ENCODE assay signal across 14 cellular contexts in the genomic region with DNA sequence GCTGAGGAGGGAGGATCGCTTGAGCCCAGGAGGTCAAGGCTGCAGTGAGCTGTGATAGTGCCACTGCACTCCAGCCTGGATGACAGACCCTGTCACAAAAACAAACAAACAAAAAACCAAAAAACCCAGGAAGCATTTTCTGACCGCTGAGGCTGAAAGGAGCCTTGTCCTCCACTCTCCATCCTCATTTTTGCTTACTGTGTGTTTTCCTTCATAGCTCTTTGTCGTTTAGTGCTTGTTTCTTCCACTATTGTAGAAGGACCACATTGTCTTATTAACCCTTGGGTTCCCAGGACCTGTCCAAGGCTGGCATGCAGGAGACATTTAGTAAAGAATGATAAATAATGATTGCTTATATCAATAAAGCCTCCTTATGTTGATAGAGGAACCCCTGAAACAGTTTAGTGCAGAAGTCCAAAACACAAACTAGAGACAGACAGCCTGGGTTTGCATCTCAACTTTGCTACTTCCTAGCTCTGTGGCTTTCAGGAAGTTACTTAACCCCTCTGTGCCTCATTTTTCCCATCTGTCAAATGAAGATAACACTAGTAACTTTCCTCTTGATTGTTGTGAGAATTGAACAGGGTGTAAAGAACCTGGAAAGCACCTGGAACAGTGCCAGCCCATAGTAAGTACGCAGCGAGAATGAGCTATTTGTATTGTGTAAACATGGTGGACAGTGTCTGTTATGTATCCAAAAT.
DNase-seq lines count a peak whose midpoint lies in the region; ATAC-seq and TF ChIP-seq lines count a peak whose summit lies in the region.
"Had no signal": no experiment of that assay in that cellular context is flagged by ENCODE, and none has a peak within 500 bp of the region (broad histone marks: within the 10 kb centered on the region; RNA-seq: fewer than 3 reads in every experiment).

No MANE protein-coding gene starts in this region.

- H3K27ac ChIP-seq in aorta (ENCODE audit: low read depth in 1 of 2, low read length in 2 of 2), result no peak overlapping the region
- H3K27ac ChIP-seq: heart left ventricle, thoracic aorta had no signal

- H3K36me3 ChIP-seq in aorta (ENCODE audit: control insufficient read depth in 1 of 2, insufficient read depth in 2 of 2, low read length in 1 of 2), result no peaks in the 10 kb centered on the region
- H3K36me3 ChIP-seq: heart left ventricle, thoracic aorta had no signal

- no peaks in the 10 kb centered on the region for H3K27me3 ChIP-seq in aorta (ENCODE audit: control insufficient read depth in 1 of 2, insufficient read depth in 2 of 2, low read length in 1 of 2)
- H3K27me3 ChIP-seq: heart left ventricle had no signal

- H3K4me1 ChIP-seq in aorta (ENCODE audit: control insufficient read depth in 1 of 2, insufficient read depth in 2 of 2, low read length in 2 of 2), result no peaks in the 10 kb centered on the region

- DNase-seq in activated naive CD4-positive, alpha-beta T cell treated with anti-CD3 and anti-CD28 coated beads for 36 hours, result peak; percentile 33
- DNase-seq in activated naive CD4-positive, alpha-beta T cell treated with anti-CD3 and anti-CD28 coated beads, Interleukin-2, amount 50 U/mL, for 16 hours, result no peak
- DNase-seq in NCI-H510A treated with DMSO at 0.1 percent for 48 hours (lab: John Stamatoyannopoulos, UW) (peak; percentile 71), choroid plexus epithelial cell (ENCODE audit: low read depth) (peak; percentile 55), renal cortical epithelial cell (ENCODE audit: low read depth) (peak; percentile 26), HK-2 (ENCODE audit: unreplicated experiment) (no peak), aorta (no peak)
- DNase-seq: activated CD4-positive, alpha-beta T cell treated with anti-CD3 and anti-CD28 coated beads for 48 hours; heart left ventricle; NCI-H524 treated with DMSO at 0.1 percent for 48 hours had no signal

- intact Hi-C loops in activated naive CD4-positive, alpha-beta T cell treated with anti-CD3 and anti-CD28 coated beads for 36 hours (cut with micrococcal nuclease), result no loop called here
- intact Hi-C loops in aorta (cut with DNase I), result no loop called here

- ATAC-seq in GM18511 (IDR thresholded peaks at IDR 0.05; ENCODE audit: unreplicated experiment) (no peak), aorta (ENCODE audit: low FRiP score) (no peak)
- ATAC-seq: heart left ventricle had no signal

- CTCF ChIA-PET in activated naive CD4-positive, alpha-beta T cell treated with anti-CD3 and anti-CD28 coated beads for 36 hours (lab: Charles Lee), result interaction anchor here (0.7 to 1.5 kb wide), 6 partner anchors 8 to 1196 kb away, joined by 3 to 7 read pairs (median 4); no protein-coding TSS in a partner anchor

- no peak overlapping the region for H3K4me3 Mint-ChIP-seq in activated naive CD4-positive, alpha-beta T cell treated with anti-CD3 and anti-CD28 coated beads for 36 hours
- H3K4me3 Mint-ChIP-seq: brain had no signal

- no peak for TF ChIP-seq CTCF in choroid plexus epithelial cell (conservative IDR thresholded peaks at IDR 0.05; ENCODE audit: low read depth, low read length)

- H3K4me3 ChIP-seq in choroid plexus epithelial cell (ENCODE audit: low read depth, low read length), result no peak overlapping the region
- no peak overlapping the region for H3K4me3 ChIP-seq in aorta (ENCODE audit: low read length in 2 of 2)
- H3K4me3 ChIP-seq: heart left ventricle, thoracic aorta had no signal

- peaks cover 5% of the 10 kb centered on the region for H3K27me3 Mint-ChIP-seq in activated naive CD4-positive, alpha-beta T cell treated with anti-CD3 and anti-CD28 coated beads for 36 hours (ENCODE audit: low read depth)

- no peaks in the 10 kb centered on the region for H3K36me3 Mint-ChIP-seq in activated naive CD4-positive, alpha-beta T cell treated with anti-CD3 and anti-CD28 coated beads for 36 hours (ENCODE audit: low read depth)
- H3K36me3 Mint-ChIP-seq: brain had no signal

- H3K4me1 Mint-ChIP-seq in activated naive CD4-positive, alpha-beta T cell treated with anti-CD3 and anti-CD28 coated beads for 36 hours (ENCODE audit: low read depth), result peaks cover 19% of the 10 kb centered on the region

- H3K27ac Mint-ChIP-seq in activated naive CD4-positive, alpha-beta T cell treated with anti-CD3 and anti-CD28 coated beads for 36 hours, result no peak overlapping the region
- H3K27ac Mint-ChIP-seq: brain, progenitor cell of endocrine pancreas had no signal

- no peaks in the 10 kb centered on the region for H3K9me3 ChIP-seq in aorta (ENCODE audit: control insufficient read depth, low read length)
- H3K9me3 ChIP-seq: thoracic aorta had no signal

- 57 to 60% methylated on average over 5 of the region's 5 CpGs for WGBS in aorta, 2 donors

- H3K9me3 Mint-ChIP-seq in activated naive CD4-positive, alpha-beta T cell treated with anti-CD3 and anti-CD28 coated beads for 36 hours, result no peaks in the 10 kb centered on the region

Comparison
In these comparisons a context has a peak if more than half of its experiments do, and no peak if none do; other contexts are left out.
1. DNase-seq: peak in activated naive CD4-positive, alpha-beta T cell treated with anti-CD3 and anti-CD28 coated beads for 36 hours (single experiment), NCI-H510A treated with DMSO at 0.1 percent for 48 hours (single experiment), choroid plexus epithelial cell (single experiment) and renal cortical epithelial cell (single experiment); none in activated naive CD4-positive, alpha-beta T cell treated with anti-CD3 and anti-CD28 coated beads, Interleukin-2, amount 50 U/mL, for 16 hours (single experiment), HK-2 (single experiment) and aorta (0 of 2).